ENCODE assay signal across 8 cellular contexts in the genomic region with DNA sequence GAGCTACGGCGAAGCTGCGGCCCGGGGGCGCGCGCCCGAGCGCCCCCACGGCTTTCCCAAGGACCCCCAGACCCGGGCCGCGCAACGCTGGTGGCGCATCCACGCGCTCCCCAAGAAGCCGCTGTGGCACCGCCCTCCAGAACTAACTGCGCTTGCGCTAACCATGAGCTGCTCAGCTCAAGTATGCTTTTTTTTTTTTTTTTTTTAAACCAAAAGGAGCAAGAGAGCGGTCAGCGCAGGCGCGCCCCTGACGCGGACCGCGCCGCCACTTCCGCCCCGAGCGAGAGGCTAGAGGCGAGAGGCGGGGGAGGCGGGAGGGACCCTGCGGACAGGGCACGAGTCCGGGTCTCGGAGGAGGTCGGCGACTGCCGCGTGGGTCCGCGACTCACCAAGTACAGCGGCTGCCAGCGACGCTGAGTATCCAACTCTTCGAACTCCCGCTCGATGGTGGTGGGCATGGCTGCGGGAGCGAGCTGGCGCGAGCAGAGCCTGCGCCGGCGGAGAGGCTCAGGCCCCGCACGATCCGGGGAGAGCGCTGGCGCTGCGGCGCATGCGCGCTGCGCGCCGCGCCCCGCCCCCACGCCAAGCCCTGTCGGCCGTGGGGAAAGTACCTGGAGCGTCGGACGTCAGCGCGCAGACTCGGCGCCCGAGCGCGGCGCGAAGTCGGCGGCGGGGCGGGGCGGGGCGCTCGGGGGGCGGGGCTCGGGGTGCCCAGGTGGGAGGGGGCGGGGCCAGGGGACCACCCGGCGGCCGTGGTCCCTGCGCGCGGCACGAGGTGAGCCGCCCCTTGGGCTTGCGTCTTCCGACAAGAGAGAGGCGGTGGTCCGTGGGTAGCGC. TPM values are rescaled to one million over a fixed set of nuclear protein-coding genes. Genes with fewer than 3 reads are reported as not detected.
DNase-seq lines count a peak whose midpoint lies in the region; ATAC-seq, FAIRE-seq and TF ChIP-seq lines count a peak whose summit lies in the region.

Gene PTPN2, minus strand, starts transcription at position 554 of the 837 bp plus-strand sequence. Its CDS starts 96 bp downstream, at position 458.

- H3K9me2 ChIP-seq in MM.1S (replicated peaks; ENCODE audit: insufficient read depth, low read length) (no peaks in the 10 kb centered on the region), neural cell (ENCODE audit: insufficient read depth, low read length) (no peaks in the 10 kb centered on the region)

- peak; percentile 91 for ATAC-seq in stimulated activated naive CD8-positive, alpha-beta T cell treated with anti-CD3 and anti-CD28 coated beads, Interleukin-15, amount 100 ng/mL, for 72 hours

- H3K4me2 ChIP-seq in MM.1S (ENCODE audit: low read depth, low read length) (peak within 1 kb of the TSS; percentile 80), neural cell (ENCODE audit: low read length) (peak within 1 kb of the TSS; percentile 85)

- TF ChIP-seq CTCF in MM.1S (IDR thresholded peaks at IDR 0.05; ENCODE audit: low read length) (no peak), fibroblast of the aortic adventitia (IDR thresholded peaks at IDR 0.05; ENCODE audit: insufficient read depth, low read length) (no peak), neural cell (IDR thresholded peaks at IDR 0.05; ENCODE audit: poor library complexity, severe bottlenecking) (no peak)

- peak; percentile 74 for TF ChIP-seq EP300 in neural cell (conservative IDR thresholded peaks at IDR 0.05; ENCODE audit: poor library complexity, severe bottlenecking)

- H3K36me3 ChIP-seq in MM.1S (replicated peaks; ENCODE audit: insufficient read depth, low read length) (no peaks in the 10 kb centered on the region), neural cell (ENCODE audit: insufficient read depth, low read length) (no peaks in the 10 kb centered on the region)

- no peak for TF ChIP-seq RAD21 in neural cell (conservative IDR thresholded peaks at IDR 0.05)

- H3K4me3 Mint-ChIP-seq in stimulated activated naive CD8-positive, alpha-beta T cell treated with anti-CD3 and anti-CD28 coated beads, Interleukin-15, amount 100 ng/mL, for 72 hours = peak within 1 kb of the TSS; percentile 91 to 96

- H3K27me3 ChIP-seq in MM.1S (replicated peaks; ENCODE audit: insufficient read depth, low read length) (no peaks in the 10 kb centered on the region), neural cell (ENCODE audit: insufficient read depth, low read depth, low read length) (no peaks in the 10 kb centered on the region)

- FAIRE-seq in G401.6 (lab: Jason Lieb, UNC) = peak; percentile 52

- peaks cover 50% of the 10 kb centered on the region for H3K4me1 Mint-ChIP-seq in stimulated activated naive CD8-positive, alpha-beta T cell treated with anti-CD3 and anti-CD28 coated beads, Interleukin-15, amount 100 ng/mL, for 72 hours

- H2AFZ ChIP-seq in MM.1S (ENCODE audit: low read length) = peak within 1 kb of the TSS; percentile 80
- H2AFZ ChIP-seq in neural cell (ENCODE audit: low read depth, low read length) = peak within 1 kb of the TSS; percentile 90

- H4K20me1 ChIP-seq in MM.1S (ENCODE audit: insufficient read depth, low read length) (no peaks in the 10 kb centered on the region; the same call in 1 of the 2 replicates), neural cell (ENCODE audit: insufficient read depth) (no peaks in the 10 kb centered on the region)

- H3K4me3 ChIP-seq in MM.1S (ENCODE audit: low read length) (peak within 1 kb of the TSS; percentile 85), fibroblast of the aortic adventitia (ENCODE audit: low read depth, low read length) (peak within 1 kb of the TSS; percentile 86), neural cell (ENCODE audit: low read length) (peak within 1 kb of the TSS; percentile 89)

- H3F3A ChIP-seq in MM.1S (ENCODE audit: insufficient read depth, low read length) (no peaks in the 10 kb centered on the region), neural cell (ENCODE audit: insufficient read depth, low read length, poor library complexity, severe bottlenecking) (peaks cover 5% of the 10 kb centered on the region)

- DNase-seq in HCEC 1CT = peak; percentile 89
- DNase-seq in MM.1S = peak; percentile 97
- DNase-seq in SHP77 treated with DMSO at 0.1 percent for 48 hours (lab: John Stamatoyannopoulos, UW) = peak; percentile 71
- DNase-seq in activated effector memory CD4-positive, alpha-beta T cell treated with anti-CD3 and anti-CD28 coated beads, Interleukin-2, amount 50 U/mL, for 16 hours = peak; percentile 96
- DNase-seq in fibroblast of the aortic adventitia (ENCODE audit: low read depth) = peak; percentile 97
- DNase-seq in stimulated activated naive CD8-positive, alpha-beta T cell treated with anti-CD3 and anti-CD28 coated beads, Interleukin-15, amount 100 ng/mL, for 72 hours = peak; percentile 92 to 96

- no peaks in the 10 kb centered on the region for H3K9me3 Mint-ChIP-seq in stimulated activated naive CD8-positive, alpha-beta T cell treated with anti-CD3 and anti-CD28 coated beads, Interleukin-15, amount 100 ng/mL, for 72 hours

- no peaks in the 10 kb centered on the region for H3K9me3 ChIP-seq in MM.1S (replicated peaks; ENCODE audit: insufficient read depth, low read length)
- H3K9me3 ChIP-seq in neural cell (ENCODE audit: low read length) = no peaks in the 10 kb centered on the region

- peaks cover 17% of the 10 kb centered on the region for H3K4me1 ChIP-seq in MM.1S (ENCODE audit: low read length)

- peak within 1 kb of the TSS; percentile 95 to 98 for H3K27ac Mint-ChIP-seq in stimulated activated naive CD8-positive, alpha-beta T cell treated with anti-CD3 and anti-CD28 coated beads, Interleukin-15, amount 100 ng/mL, for 72 hours

- H3K27me3 Mint-ChIP-seq in stimulated activated naive CD8-positive, alpha-beta T cell treated with anti-CD3 and anti-CD28 coated beads, Interleukin-15, amount 100 ng/mL, for 72 hours = no peaks in the 10 kb centered on the region

- H3K27ac ChIP-seq in MM.1S (ENCODE audit: low read length) (peak within 1 kb of the TSS; percentile 98), neural cell (ENCODE audit: low read length) (peak within 1 kb of the TSS; percentile 97)

- H3K79me2 ChIP-seq in MM.1S (ENCODE audit: low read length) = peaks cover 47% of the 10 kb centered on the region
- peaks cover 20% of the 10 kb centered on the region for H3K79me2 ChIP-seq in neural cell (replicated peaks; ENCODE audit: insufficient read depth, low read length)

- H3K9ac ChIP-seq in MM.1S (ENCODE audit: low read length) (peak within 1 kb of the TSS; percentile 98), neural cell (ENCODE audit: low read length) (peak within 1 kb of the TSS; percentile 97)

TF ChIP-seq in neural cell, 6 proteins besides CTCF, POLR2A, EP300 and RAD21:
- TF ChIP-seq EZH2 (IDR thresholded peaks at IDR 0.05; ENCODE audit: borderline replicate concordance, insufficient read depth, low read length, poor library complexity, severe bottlenecking) = no peak
- TF ChIP-seq SMC3 (conservative IDR thresholded peaks at IDR 0.05; ENCODE audit: poor library complexity) = peak; percentile 25
- peak; percentile 92 for TF ChIP-seq MXI1 (conservative IDR thresholded peaks at IDR 0.05; ENCODE audit: poor library complexity, severe bottlenecking)
- TF ChIP-seq, protein P1, sequence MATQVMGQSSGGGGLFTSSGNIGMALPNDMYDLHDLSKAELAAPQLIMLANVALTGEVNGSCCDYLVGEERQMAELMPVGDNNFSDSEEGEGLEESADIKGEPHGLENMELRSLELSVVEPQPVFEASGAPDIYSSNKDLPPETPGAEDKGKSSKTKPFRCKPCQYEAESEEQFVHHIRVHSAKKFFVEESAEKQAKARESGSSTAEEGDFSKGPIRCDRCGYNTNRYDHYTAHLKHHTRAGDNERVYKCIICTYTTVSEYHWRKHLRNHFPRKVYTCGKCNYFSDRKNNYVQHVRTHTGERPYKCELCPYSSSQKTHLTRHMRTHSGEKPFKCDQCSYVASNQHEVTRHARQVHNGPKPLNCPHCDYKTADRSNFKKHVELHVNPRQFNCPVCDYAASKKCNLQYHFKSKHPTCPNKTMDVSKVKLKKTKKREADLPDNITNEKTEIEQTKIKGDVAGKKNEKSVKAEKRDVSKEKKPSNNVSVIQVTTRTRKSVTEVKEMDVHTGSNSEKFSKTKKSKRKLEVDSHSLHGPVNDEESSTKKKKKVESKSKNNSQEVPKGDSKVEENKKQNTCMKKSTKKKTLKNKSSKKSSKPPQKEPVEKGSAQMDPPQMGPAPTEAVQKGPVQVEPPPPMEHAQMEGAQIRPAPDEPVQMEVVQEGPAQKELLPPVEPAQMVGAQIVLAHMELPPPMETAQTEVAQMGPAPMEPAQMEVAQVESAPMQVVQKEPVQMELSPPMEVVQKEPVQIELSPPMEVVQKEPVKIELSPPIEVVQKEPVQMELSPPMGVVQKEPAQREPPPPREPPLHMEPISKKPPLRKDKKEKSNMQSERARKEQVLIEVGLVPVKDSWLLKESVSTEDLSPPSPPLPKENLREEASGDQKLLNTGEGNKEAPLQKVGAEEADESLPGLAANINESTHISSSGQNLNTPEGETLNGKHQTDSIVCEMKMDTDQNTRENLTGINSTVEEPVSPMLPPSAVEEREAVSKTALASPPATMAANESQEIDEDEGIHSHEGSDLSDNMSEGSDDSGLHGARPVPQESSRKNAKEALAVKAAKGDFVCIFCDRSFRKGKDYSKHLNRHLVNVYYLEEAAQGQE (IDR thresholded peaks at IDR 0.05; ENCODE audit: borderline replicate concordance) = peak; percentile 64
- TF ChIP-seq POLR2AphosphoS5 (IDR thresholded peaks at IDR 0.05) = peak; percentile 92

RNA-seq across cellular contexts. Expression of gene PTPN2, which starts in this region (rescaled TPM):
- total RNA-seq in fibroblast of the aortic adventitia (ENCODE audit: low replicate concordance) = 29.4 and 41.5 TPM in 2 replicates
- 45.2 and 45.7 TPM in 2 replicates for polyA plus RNA-seq in neural cell
- 31.9 and 41.0 TPM in 2 replicates for polyA minus RNA-seq in neural cell

Comparison
In these comparisons a context has a peak if more than half of its experiments do, and no peak if none do; other contexts are left out.
1. Peak in every context shown above with its lines: DNase-seq, ATAC-seq, H3K4me3 ChIP-seq and H3K27ac ChIP-seq.